ENCODE assay signal across 23 cellular contexts in genomic region chr14:77832301-77832700, GRCh38.
"Had no signal": no experiment of that assay in that cellular context is flagged by ENCODE, and none has a peak within 500 bp of the region (broad histone marks: within the 10 kb centered on the region; RNA-seq: fewer than 3 reads in every experiment).

No MANE protein-coding gene starts in this region.

- H3K4me3 ChIP-seq: MG63, SJCRH30 had no signal

- H3K27ac ChIP-seq: SJCRH30 had no signal

- H3K27me3 ChIP-seq: MG63, SJCRH30 had no signal

- ATAC-seq: HepG2, SK-N-SH treated with all-trans-retinoic acid at 6 μM for 48 hours had no signal

- H3K36me3 ChIP-seq: MG63, SJCRH30 had no signal

- H3K4me1 ChIP-seq: SJCRH30 had no signal

- H3K9me3 ChIP-seq: MG63, SJCRH30 had no signal

- DNase-seq: IMR-90, Karpas-422, KG1, MG63, NCI-H1092, NCI-H1105 treated with DMSO at 0.1 percent for 48 hours, NCI-H1417 treated with DMSO at 0.1 percent for 48 hours, NCI-H146, NCI-H1694 treated with DMSO at 0.1 percent for 48 hours, NCI-H2029, NCI-H2081 treated with DMSO at 0.1 percent for 48 hours, NCI-H2171, NCI-H226, NCI-H446, NCI-H510A, NCI-H524 treated with DMSO at 0.1 percent for 48 hours, NCI-H69, NCI-H774, RPMI8226, SHP77 treated with DMSO at 0.1 percent for 48 hours, SJCRH30 had no signal
